ENCODE assay signal across 8 cellular contexts in the genomic region with DNA sequence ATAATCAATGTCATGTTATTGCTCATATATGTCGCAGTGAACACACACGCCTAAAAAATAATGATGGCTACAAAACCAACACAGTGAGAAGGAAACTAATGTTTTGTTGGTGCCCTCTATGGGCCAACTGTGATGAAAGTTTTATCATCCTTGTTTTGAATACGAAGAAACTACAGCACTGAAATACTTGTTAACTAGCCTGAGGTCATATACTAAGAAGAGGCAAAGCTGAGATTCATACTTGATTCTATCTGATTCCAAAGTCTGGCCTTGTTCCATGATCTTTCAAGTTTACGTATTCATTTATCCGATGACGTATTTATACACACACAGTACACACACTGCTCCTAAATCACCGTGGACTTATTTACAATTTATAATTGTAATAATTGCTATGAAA. TPM values are rescaled to one million over a fixed set of nuclear protein-coding genes. Genes with fewer than 3 reads are reported as not detected.
DNase-seq lines count a peak whose midpoint lies in the region; ATAC-seq, FAIRE-seq and TF ChIP-seq lines count a peak whose summit lies in the region.

No MANE protein-coding gene starts in this region.

- peak; percentile 25 for FAIRE-seq in kidney (lab: Jason Lieb, UNC)

- H3K4me1 ChIP-seq in RWPE2 (ENCODE audit: insufficient read depth, poor library complexity, severe bottlenecking) (no peaks in the 10 kb centered on the region), kidney (ENCODE audit: control insufficient read depth in 1 of 2, insufficient read depth in 1 of 2, low read depth in 1 of 2, low read length in 2 of 2) (no peaks in the 10 kb centered on the region)

- H3K27ac ChIP-seq in RWPE2 (ENCODE audit: poor library complexity, severe bottlenecking): no peak overlapping the region
- no peak overlapping the region for H3K27ac ChIP-seq in kidney (ENCODE audit: low read depth in 2 of 2, low read length in 2 of 2)

- peaks cover 7% of the 10 kb centered on the region for H3K27me3 ChIP-seq in RWPE2 (ENCODE audit: insufficient read depth, poor library complexity, severe bottlenecking)

- ATAC-seq in RWPE2 (ENCODE audit: low read depth) (peak; percentile 51; the same call in 1 of the 3 replicates), sciatic nerve (no peak), HG03521 (IDR thresholded peaks at IDR 0.05; ENCODE audit: unreplicated experiment) (no peak)

- H3K36me3 ChIP-seq in RWPE2 (ENCODE audit: low read depth) (no peaks in the 10 kb centered on the region), kidney (ENCODE audit: control insufficient read depth in 1 of 2, insufficient read depth in 2 of 2, low read length in 2 of 2) (no peaks in the 10 kb centered on the region)

- DNase-seq in AG10803 (ENCODE audit: low read depth) (no peak), GM13977 (ENCODE audit: low spot score) (no peak), RWPE2 (ENCODE audit: low spot score) (no peak), kidney (no peak), HPDE6-E6E7 (ENCODE audit: extremely low spot score) (no peak), sciatic nerve (ENCODE audit: low spot score) (no peak), anterior cingulate cortex (lab: John Stamatoyannopoulos, UW) (no peak)

- intact Hi-C loops in kidney (cut with DNase I) (no loop called here), sciatic nerve (cut with DNase I) (no loop called here)

- H3K9ac ChIP-seq in kidney (ENCODE audit: low read length in 2 of 2): no peak overlapping the region

- in situ Hi-C loops in GM13977 (cut with MboI; ENCODE audit: low pct_unique_long_range_greater_than_20kb, low sequenced_read_pairs, unreplicated experiment): no loop called here

- TF ChIP-seq CTCF in AG10803 (conservative IDR thresholded peaks at IDR 0.05; ENCODE audit: low read length): peak; percentile 48
- peak; percentile 50 for TF ChIP-seq CTCF in GM13977 (IDR thresholded peaks at IDR 0.05; ENCODE audit: extremely low read depth, insufficient read depth, missing control alignments)
- peak; percentile 79 for TF ChIP-seq CTCF in RWPE2 (IDR thresholded peaks at IDR 0.05; ENCODE audit: poor library complexity, severe bottlenecking)
- peak; percentile 36 for TF ChIP-seq CTCF in kidney (IDR thresholded peaks at IDR 0.05; ENCODE audit: borderline replicate concordance, extremely low read depth, insufficient read depth)

- H3K4me3 ChIP-seq in AG10803 (ENCODE audit: low read length): no peak overlapping the region
- H3K4me3 ChIP-seq in RWPE2 (ENCODE audit: severe bottlenecking): no peak overlapping the region
- H3K4me3 ChIP-seq in kidney (ENCODE audit: low read length in 2 of 2): no peak overlapping the region

- H3K9me3 ChIP-seq in RWPE2 (ENCODE audit: severe bottlenecking) (no peaks in the 10 kb centered on the region), kidney (ENCODE audit: control insufficient read depth in 1 of 2, low read length in 2 of 2) (no peaks in the 10 kb centered on the region)

RNA-seq across cellular contexts. Expression of gene DRD1, which starts 16.1 kb away (rescaled TPM):
- total RNA-seq in kidney (0.25 TPM), sciatic nerve (0.89 TPM)
- 0.28 TPM for polyA plus RNA-seq in kidney (ENCODE audit: insufficient read depth, low read depth, low replicate concordance)

RNA-seq across cellular contexts. Expression of gene SFXN1, which starts 18.2 kb away (rescaled TPM):
- total RNA-seq in kidney (35.4 TPM), sciatic nerve (22.6 TPM)
- 33.4 TPM for polyA plus RNA-seq in kidney (ENCODE audit: insufficient read depth, low read depth, low replicate concordance)
